8 cellular contexts compared by ENCODE assay signal in genomic region chr13:33543089-33543459, GRCh38.
DNase-seq lines count a peak whose midpoint lies in the region; ATAC-seq and TF ChIP-seq lines count a peak whose summit lies in the region.

No MANE protein-coding gene starts in this region.

- TF ChIP-seq CTCF in colonic mucosa (IDR thresholded peaks at IDR 0.05): no peak

- H3K9ac ChIP-seq in HUES6 (ENCODE audit: low read length) (peak overlapping the region; percentile 94), colonic mucosa (ENCODE audit: low read depth in 2 of 2, low read length in 2 of 2) (peak overlapping the region; percentile 61 to 67)

- no peak for ATAC-seq in activated T-cell treated with anti-CD3 and anti-CD28 coated beads, Interleukin-2, amount 50 U/mL, for 72 hours (replicated peaks in 1 of 2)

- H3K27ac ChIP-seq in HUES6 (ENCODE audit: low read depth, low read length): peak overlapping the region; percentile 99
- peak overlapping the region; percentile 95 for H3K27ac ChIP-seq in colonic mucosa
- H3K27ac ChIP-seq in muscle layer of duodenum (ENCODE audit: low read length): peak overlapping the region; percentile 100

- H3K4me1 ChIP-seq in HUES6 (ENCODE audit: control insufficient read depth, insufficient read depth, low read length): peaks cover 33% of the 10 kb centered on the region
- peaks cover 9% of the 10 kb centered on the region for H3K4me1 ChIP-seq in colonic mucosa
- H3K4me1 ChIP-seq in muscle layer of duodenum (ENCODE audit: control insufficient read depth in 1 of 2, insufficient read depth in 2 of 2, low read length in 2 of 2): peaks cover 21 to 22% of the 10 kb centered on the region in 2 donors

- no peaks in the 10 kb centered on the region for H3K9me3 ChIP-seq in HUES6 (ENCODE audit: control insufficient read depth, insufficient read depth, low read depth, low read length)
- no peaks in the 10 kb centered on the region for H3K9me3 ChIP-seq in colonic mucosa
- no peaks in the 10 kb centered on the region for H3K9me3 ChIP-seq in muscle layer of duodenum (ENCODE audit: control insufficient read depth in 1 of 2, low read length in 2 of 2)

- H3K27me3 Mint-ChIP-seq in activated T-cell treated with anti-CD3 and anti-CD28 coated beads, Interleukin-2, amount 50 U/mL, for 72 hours (ENCODE audit: low read depth): no peaks in the 10 kb centered on the region

- DNase-seq in activated T-cell treated with anti-CD3 and anti-CD28 coated beads, Interleukin-2, amount 50 U/mL, for 72 hours: no peak
- DNase-seq in activated T-cell treated with anti-CD3 and anti-CD28 coated beads for 4 hours (no peak), colonic mucosa (no peak), cerebellum (ENCODE audit: low spot score) (no peak)
- no peak for DNase-seq in activated effector memory CD4-positive, alpha-beta T cell treated with Interleukin-2 at 50 U/mL for 16 hours
- no peak for DNase-seq in NK-92 treated with Interleukin-12 subunit alpha and Interleukin-12 subunit beta, amount 100 ng/mL, for 24 hours (lab: John Stamatoyannopoulos, UW)

- H3K36me3 ChIP-seq in HUES6 (ENCODE audit: control insufficient read depth, insufficient read depth, low read length) (no peaks in the 10 kb centered on the region), colonic mucosa (no peaks in the 10 kb centered on the region), muscle layer of duodenum (ENCODE audit: control insufficient read depth in 1 of 2, insufficient read depth in 2 of 2, low read length in 2 of 2) (peaks cover 0 to 12% of the 10 kb centered on the region in 2 donors)

- H3K4me3 ChIP-seq in HUES6 (ENCODE audit: low read depth, low read length): peak overlapping the region; percentile 65
- H3K4me3 ChIP-seq in colonic mucosa: peak overlapping the region; percentile 24
- peak overlapping the region; percentile 59 to 82 for H3K4me3 ChIP-seq in muscle layer of duodenum (ENCODE audit: low read depth in 1 of 2, low read length in 2 of 2)

- peaks cover 46% of the 10 kb centered on the region for H3K4me1 Mint-ChIP-seq in activated T-cell treated with anti-CD3 and anti-CD28 coated beads, Interleukin-2, amount 50 U/mL, for 72 hours (ENCODE audit: low read depth)

- intact Hi-C loops in colonic mucosa (cut with DNase I): loop anchor here (5.0 kb wide), 1 partner anchor 956 kb away; the partner anchor contains the start of gene PDS5B

- H3K27ac Mint-ChIP-seq in activated T-cell treated with anti-CD3 and anti-CD28 coated beads, Interleukin-2, amount 50 U/mL, for 72 hours: peak overlapping the region; percentile 100

- no peaks in the 10 kb centered on the region for H3K36me3 Mint-ChIP-seq in activated T-cell treated with anti-CD3 and anti-CD28 coated beads, Interleukin-2, amount 50 U/mL, for 72 hours (ENCODE audit: insufficient read depth in 2 of 2)

- H3K27me3 ChIP-seq in HUES6 (ENCODE audit: control insufficient read depth, insufficient read depth, low read length): no peaks in the 10 kb centered on the region
- no peaks in the 10 kb centered on the region for H3K27me3 ChIP-seq in colonic mucosa
- H3K27me3 ChIP-seq in muscle layer of duodenum (ENCODE audit: low read depth, low read length): no peaks in the 10 kb centered on the region

- H3K4me3 Mint-ChIP-seq in activated T-cell treated with anti-CD3 and anti-CD28 coated beads, Interleukin-2, amount 50 U/mL, for 72 hours: peak overlapping the region; percentile 91 to 95

- peaks cover 2 to 3% of the 10 kb centered on the region in 2 donors for H3K9me3 Mint-ChIP-seq in activated T-cell treated with anti-CD3 and anti-CD28 coated beads, Interleukin-2, amount 50 U/mL, for 72 hours
